In the genomic region with DNA sequence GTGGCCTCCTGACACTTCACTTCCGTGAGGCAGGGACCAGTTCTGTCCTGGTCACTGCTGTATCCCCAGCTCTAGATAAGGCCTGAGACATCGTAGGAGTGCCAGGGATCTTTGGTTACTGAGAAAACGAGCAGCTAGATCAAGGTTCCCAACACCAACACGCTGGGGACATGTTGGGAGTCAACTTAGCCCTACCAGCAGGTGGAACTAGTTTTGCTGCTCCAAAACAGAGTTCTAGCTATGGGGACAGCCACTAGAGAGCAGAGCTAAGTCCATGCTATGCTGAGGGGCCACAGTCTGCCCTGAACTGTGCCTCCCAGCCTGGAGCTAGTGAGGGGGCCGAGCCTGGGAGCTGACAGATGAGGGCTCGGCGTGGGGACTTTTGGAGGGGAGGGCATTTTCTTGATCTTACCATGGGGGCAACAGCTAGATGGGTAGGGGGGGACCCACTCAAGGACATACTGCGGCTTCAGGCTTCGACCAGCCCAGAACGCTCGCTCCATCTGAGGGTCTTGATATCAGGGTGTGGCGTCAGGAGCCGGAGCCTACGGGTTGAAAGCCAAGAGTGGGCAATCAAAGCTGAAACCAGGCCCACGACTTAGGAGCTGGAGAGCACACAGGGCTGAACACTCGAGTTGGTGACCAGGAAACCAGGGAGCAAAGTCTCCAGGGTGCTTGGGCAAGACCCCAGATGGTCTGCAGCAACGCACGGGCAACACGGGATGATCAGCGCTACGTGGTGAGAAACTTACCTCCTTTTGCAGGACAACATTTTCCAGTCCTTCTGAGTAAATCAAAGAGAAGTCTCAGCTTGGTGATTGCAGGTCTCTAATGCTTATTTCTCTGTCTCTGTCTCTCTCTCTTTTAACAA, we compare ENCODE assay signal across 11 cellular contexts. TPM values are rescaled to one million over a fixed set of nuclear protein-coding genes. Genes with fewer than 3 reads are reported as not detected.
DNase-seq lines count a peak whose midpoint lies in the region; ATAC-seq and TF ChIP-seq lines count a peak whose summit lies in the region.
"Had no signal": no experiment of that assay in that cellular context is flagged by ENCODE, and none has a peak within 500 bp of the region (broad histone marks: within the 10 kb centered on the region; RNA-seq: fewer than 3 reads in every experiment).

No MANE protein-coding gene starts in this region.

- H3K9me3 ChIP-seq in OCI-LY3 (ENCODE audit: insufficient read depth, low read length) (peaks cover 13% of the 10 kb centered on the region; the same call in 1 of the 2 replicates), osteoblast (ENCODE audit: low read depth, low read length) (peaks cover 11% of the 10 kb centered on the region), lower lobe of right lung (peaks cover 11% of the 10 kb centered on the region)

- CTCF ChIA-PET in activated CD4-positive, alpha-beta T cell treated with anti-CD3 and anti-CD28 coated beads for 36 hours (lab: Charles Lee) = interaction anchor here (0.6 to 15.5 kb wide), 39 partner anchors 9 to 643 kb away, joined by 3 to 298 read pairs (median 4); partner anchors contain the start of genes CNEP1R1, CYLD and SNX20

- peaks cover 29% of the 10 kb centered on the region for H3K36me3 Mint-ChIP-seq in activated CD4-positive, alpha-beta T cell treated with anti-CD3 and anti-CD28 coated beads for 36 hours (ENCODE audit: low read depth)

- peaks cover 11% of the 10 kb centered on the region for H3K9me3 Mint-ChIP-seq in activated CD4-positive, alpha-beta T cell treated with anti-CD3 and anti-CD28 coated beads for 36 hours (ENCODE audit: low read depth)

- no peaks in the 10 kb centered on the region for H3K79me2 ChIP-seq in OCI-LY3 (ENCODE audit: low read length)
- no peaks in the 10 kb centered on the region for H3K79me2 ChIP-seq in osteoblast (ENCODE audit: insufficient read depth, low read length)

- H4K20me1 ChIP-seq in OCI-LY3 (ENCODE audit: insufficient read depth, low read length) = no peaks in the 10 kb centered on the region
- no peaks in the 10 kb centered on the region for H4K20me1 ChIP-seq in osteoblast (ENCODE audit: insufficient read depth, low read length)

- peaks cover 9% of the 10 kb centered on the region; the same call in 1 of the 2 replicates for H3K4me1 ChIP-seq in OCI-LY3 (ENCODE audit: low read length)
- peaks cover 2% of the 10 kb centered on the region for H3K4me1 ChIP-seq in osteoblast (ENCODE audit: insufficient read depth, low read length)
- peaks cover 15% of the 10 kb centered on the region for H3K4me1 ChIP-seq in lower lobe of right lung

- no peaks in the 10 kb centered on the region for H3K27me3 Mint-ChIP-seq in activated CD4-positive, alpha-beta T cell treated with anti-CD3 and anti-CD28 coated beads for 36 hours

- intact Hi-C loops in activated CD4-positive, alpha-beta T cell treated with anti-CD3 and anti-CD28 coated beads for 36 hours (cut with DNase I, micrococcal nuclease) = loop anchor here in 1 of 2 experiments (1.0 to 10.0 kb wide), 5 partner anchors 13 to 453 kb away; partner anchors contain the start of genes BRD7, NKD1 and SNX20
- intact Hi-C loops in lower lobe of right lung (cut with DNase I) (no loop called here), cardiac septum (cut with DNase I) (loop anchor here (5.0 to 10.0 kb wide), 4 partner anchors 137 to 643 kb away; partner anchors contain the start of gene CNEP1R1)

- H2AFZ ChIP-seq in OCI-LY3 (ENCODE audit: low read depth, low read length) (no peak overlapping the region), osteoblast (ENCODE audit: low read length) (no peak overlapping the region)

- H3K4me2 ChIP-seq in OCI-LY3 (ENCODE audit: low read length) = no peak overlapping the region
- H3K4me2 ChIP-seq in osteoblast (ENCODE audit: insufficient read depth, low read length) = no peak overlapping the region

- peak; percentile 32 for DNase-seq in activated CD4-positive, alpha-beta T cell treated with anti-CD3 and anti-CD28 coated beads for 36 hours
- no peak for DNase-seq in activated CD4-positive, alpha-beta T cell treated with anti-CD3 and anti-CD28 coated beads, Interleukin-2, amount 50 U/mL, for 48 hours
- DNase-seq in choroid plexus epithelial cell (ENCODE audit: low read depth) = no peak
- DNase-seq in osteoblast (ENCODE audit: insufficient read length, low spot score, missing footprints) = no peak
- no peak for DNase-seq in CD1c-positive myeloid dendritic cell (ENCODE audit: extremely low spot score)
- DNase-seq in lower lobe of right lung = no peak
- DNase-seq in cardiac septum (ENCODE audit: low spot score) = no peak
- DNase-seq: ACHN, MM.1S had no signal

- POLR2A ChIA-PET in activated CD4-positive, alpha-beta T cell treated with anti-CD3 and anti-CD28 coated beads for 36 hours (lab: Charles Lee) = interaction anchor here (0.6 to 1.6 kb wide), 6 partner anchors 11 to 139 kb away, joined by 3 to 6 read pairs (median 4); partner anchors contain the start of genes CYLD and SNX20

- no peaks in the 10 kb centered on the region for H3K27me3 ChIP-seq in OCI-LY3 (ENCODE audit: low read depth, low read length)
- no peaks in the 10 kb centered on the region for H3K27me3 ChIP-seq in osteoblast (ENCODE audit: insufficient read depth, low read length)
- H3K27me3 ChIP-seq in lower lobe of right lung (ENCODE audit: low read depth) = no peaks in the 10 kb centered on the region

- H3K4me3 Mint-ChIP-seq in activated CD4-positive, alpha-beta T cell treated with anti-CD3 and anti-CD28 coated beads for 36 hours = peak overlapping the region; percentile 69
- H3K4me3 Mint-ChIP-seq: neural crest cell had no signal

- peaks cover 18% of the 10 kb centered on the region for H3K36me3 ChIP-seq in OCI-LY3 (replicated peaks; ENCODE audit: low read depth, low read length)
- H3K36me3 ChIP-seq in osteoblast (ENCODE audit: insufficient read depth, low read length) = no peaks in the 10 kb centered on the region
- no peaks in the 10 kb centered on the region for H3K36me3 ChIP-seq in lower lobe of right lung

- no peak overlapping the region for H3K9ac ChIP-seq in OCI-LY3 (ENCODE audit: low read length)

- TF ChIP-seq CTCF in OCI-LY3 (IDR thresholded peaks at IDR 0.05; ENCODE audit: low read depth, low read length) = peak; percentile 34
- TF ChIP-seq CTCF in choroid plexus epithelial cell (conservative IDR thresholded peaks at IDR 0.05; ENCODE audit: low read depth, low read length) = peak; percentile 30
- peak; percentile 11 for TF ChIP-seq CTCF in osteoblast (IDR thresholded peaks at IDR 0.05; ENCODE audit: extremely low read depth, low read depth, low read length)
- TF ChIP-seq CTCF in lower lobe of right lung (IDR thresholded peaks at IDR 0.05) = no peak

- H3K4me3 ChIP-seq in OCI-LY3 (ENCODE audit: low read length) = no peak overlapping the region
- no peak overlapping the region for H3K4me3 ChIP-seq in choroid plexus epithelial cell (ENCODE audit: low read depth, low read length)
- H3K4me3 ChIP-seq in osteoblast (ENCODE audit: insufficient read depth, low read length) = no peak overlapping the region
- H3K4me3 ChIP-seq in lower lobe of right lung = no peak overlapping the region

- peaks cover 43% of the 10 kb centered on the region for H3K4me1 Mint-ChIP-seq in activated CD4-positive, alpha-beta T cell treated with anti-CD3 and anti-CD28 coated beads for 36 hours

- peak overlapping the region; percentile 92 for H3K27ac Mint-ChIP-seq in activated CD4-positive, alpha-beta T cell treated with anti-CD3 and anti-CD28 coated beads for 36 hours

- ATAC-seq in activated CD4-positive, alpha-beta T cell treated with anti-CD3 and anti-CD28 coated beads for 36 hours = no peak
- no peak for ATAC-seq in lower lobe of right lung

- H3K27ac ChIP-seq in OCI-LY3 (ENCODE audit: low read length) (no peak overlapping the region), osteoblast (ENCODE audit: low read depth, low read length) (no peak overlapping the region), lower lobe of right lung (no peak overlapping the region)

RNA-seq across cellular contexts. Expression of gene SNX20, which starts 13.4 kb away (rescaled TPM):
- total RNA-seq in activated CD4-positive, alpha-beta T cell treated with anti-CD3 and anti-CD28 coated beads for 36 hours = 10 to 100 TPM; 43.3 to 48.9 TPM
- not detected in 2 replicates for total RNA-seq in osteoblast
- total RNA-seq in lower lobe of right lung = 15.4 TPM
- 0.75 TPM for total RNA-seq in cardiac septum
- total RNA-seq: neural crest cell had no signal

RNA-seq across cellular contexts. Expression of gene NOD2, which starts 25.7 kb away (rescaled TPM):
- total RNA-seq in activated CD4-positive, alpha-beta T cell treated with anti-CD3 and anti-CD28 coated beads for 36 hours = 1 to 10 TPM; 6.6 to 9.3 TPM
- total RNA-seq in osteoblast = under 0.01 and 0.29 TPM in 2 replicates
- 13.2 TPM for total RNA-seq in lower lobe of right lung
- total RNA-seq in cardiac septum = 0.40 TPM
